22 cellular contexts compared by ENCODE assay signal in genomic region chr7:22269057-22269456, GRCh38.
DNase-seq lines count a peak whose midpoint lies in the region; ATAC-seq, FAIRE-seq and TF ChIP-seq lines count a peak whose summit lies in the region.
"Had no signal": no experiment of that assay in that cellular context is flagged by ENCODE, and none has a peak within 500 bp of the region (broad histone marks: within the 10 kb centered on the region; RNA-seq: fewer than 3 reads in every experiment).

No MANE protein-coding gene starts in this region.

- H3K79me2 ChIP-seq in H1 (ENCODE audit: control insufficient read depth in 1 of 2, insufficient read depth in 2 of 2, low read length in 2 of 2) = no peaks in the 10 kb centered on the region; a peak in 1 of 4 replicates

- no peak overlapping the region for H2BK15ac ChIP-seq in H1 (ENCODE audit: low read length)

- no peak overlapping the region for H3K27ac Mint-ChIP-seq in activated naive CD8-positive, alpha-beta T cell
- H3K27ac Mint-ChIP-seq in activated naive CD8-positive, alpha-beta T cell treated with anti-CD3 and anti-CD28 coated beads for 36 hours = no peak overlapping the region
- H3K27ac Mint-ChIP-seq: CD4-positive, alpha-beta T cell; nephron progenitor cell; stimulated activated effector memory CD8-positive, alpha-beta T cell treated with anti-CD3 and anti-CD28 coated beads, Interleukin-12 subunit alpha, Interleukin-12 subunit beta, amount 100 ng/mL, for 72 hours had no signal

- no peak overlapping the region for H3K14ac ChIP-seq in H1 (ENCODE audit: insufficient read length)

- H4K91ac ChIP-seq in H1 (replicated peaks; ENCODE audit: insufficient read length, low read length) = no peak overlapping the region

- no peak overlapping the region for H2BK5ac ChIP-seq in H1 (ENCODE audit: low read depth, low read length)

- H2AK5ac ChIP-seq in H1 (ENCODE audit: low read depth, low read length) = no peak overlapping the region

- H3K27me3 ChIP-seq in H1 (replicated peaks in 1 of 4; ENCODE audit: control insufficient read depth in 3 of 4, extremely low read depth in 1 of 4, insufficient read depth in 3 of 4, low read length in 3 of 4) = no peaks in the 10 kb centered on the region
- no peaks in the 10 kb centered on the region for H3K27me3 ChIP-seq in Peyer's patch
- H3K27me3 ChIP-seq: thyroid gland had no signal

- no peak overlapping the region; a peak in 1 of 7 replicates for H3K9ac ChIP-seq in H1 (replicated peaks in 1 of 4; ENCODE audit: extremely low read depth in 1 of 4, low read depth in 3 of 4, low read length in 3 of 4)

- H4K20me1 ChIP-seq in H1 (replicated peaks in 1 of 2; ENCODE audit: control insufficient read depth in 1 of 2, insufficient read depth in 2 of 2, low read length in 2 of 2) = no peaks in the 10 kb centered on the region

- POLR2A ChIA-PET in H1 (lab: Charles Lee; ENCODE audit: partially characterized antibody) = no interaction called here

- H3K18ac ChIP-seq in H1 (ENCODE audit: extremely low read depth, low read length) = no peak overlapping the region; the same call in 1 of the 2 replicates

- no peak for TF ChIP-seq EP300 in H1 (IDR thresholded peaks at IDR 0.05; ENCODE audit: borderline replicate concordance in 1 of 2, low read depth in 2 of 2, low read length in 2 of 2)

- no peak overlapping the region for H2BK20ac ChIP-seq in H1 (ENCODE audit: low read length)

- no peaks in the 10 kb centered on the region for H3K79me1 ChIP-seq in H1 (ENCODE audit: low read depth, low read length)

- no peak for TF ChIP-seq POLR2A in H1 (IDR thresholded peaks at IDR 0.05; ENCODE audit: control extremely low read depth in 1 of 2, low read depth in 2 of 2, low read length in 2 of 2)
- no peak for TF ChIP-seq POLR2A in Peyer's patch (IDR thresholded peaks at IDR 0.05)

- no peaks in the 10 kb centered on the region for H3K27me3 Mint-ChIP-seq in activated naive CD8-positive, alpha-beta T cell
- peaks cover 3% of the 10 kb centered on the region for H3K27me3 Mint-ChIP-seq in activated naive CD8-positive, alpha-beta T cell treated with anti-CD3 and anti-CD28 coated beads for 36 hours
- H3K27me3 Mint-ChIP-seq: CD4-positive, alpha-beta T cell; progenitor cell of endocrine pancreas had no signal

- H4K8ac ChIP-seq in H1 (ENCODE audit: extremely low read depth, insufficient read depth, low read length) = no peak overlapping the region

- H2BK120ac ChIP-seq in H1 (replicated peaks; ENCODE audit: low read depth, low read length) = no peak overlapping the region

- no peak for TF ChIP-seq CTCF in H1 (IDR thresholded peaks at IDR 0.05; ENCODE audit: control extremely low read depth in 1 of 3, insufficient read depth in 1 of 3, low read depth in 1 of 3, low read length in 3 of 3)
- no peak for TF ChIP-seq CTCF in Peyer's patch (IDR thresholded peaks at IDR 0.05)

- no peak overlapping the region for H2AFZ ChIP-seq in H1 (ENCODE audit: low read length)

- no peak overlapping the region for H3K23ac ChIP-seq in H1 (ENCODE audit: insufficient read length)

- peaks cover 0 to 11% (median 3%) of the 10 kb centered on the region in 4 experiments; a peak in 3 of 7 replicates for H3K4me1 ChIP-seq in H1 (replicated peaks in 1 of 4; ENCODE audit: control insufficient read depth in 3 of 4, insufficient read depth in 4 of 4, low read length in 3 of 4)
- peaks cover 0 to 6% (median 0%) of the 10 kb centered on the region in 4 donors for H3K4me1 ChIP-seq in Peyer's patch
- H3K4me1 ChIP-seq: thyroid gland had no signal

- H3K27ac ChIP-seq in H1 (ENCODE audit: low read depth, low read length) (no peak overlapping the region), Peyer's patch (no peak overlapping the region)
- H3K27ac ChIP-seq: RWPE1, thyroid gland had no signal

- no peak overlapping the region for H3K56ac ChIP-seq in H1 (replicated peaks; ENCODE audit: insufficient read length, low read depth, low read length)

- peak overlapping the region; percentile 41 for H3K4me3 Mint-ChIP-seq in activated naive CD8-positive, alpha-beta T cell
- H3K4me3 Mint-ChIP-seq in activated naive CD8-positive, alpha-beta T cell treated with anti-CD3 and anti-CD28 coated beads for 36 hours = no peak overlapping the region
- H3K4me3 Mint-ChIP-seq: CD4-positive, alpha-beta T cell; mesothelial cell of epicardium; nephron progenitor cell; stimulated activated effector memory CD8-positive, alpha-beta T cell treated with anti-CD3 and anti-CD28 coated beads, Interleukin-12 subunit alpha, Interleukin-12 subunit beta, amount 100 ng/mL, for 72 hours had no signal

- H3K9me3 Mint-ChIP-seq in activated naive CD8-positive, alpha-beta T cell (ENCODE audit: low read depth) = no peaks in the 10 kb centered on the region
- no peaks in the 10 kb centered on the region for H3K9me3 Mint-ChIP-seq in activated naive CD8-positive, alpha-beta T cell treated with anti-CD3 and anti-CD28 coated beads for 36 hours
- H3K9me3 Mint-ChIP-seq: CD4-positive, alpha-beta T cell; stimulated activated effector memory CD8-positive, alpha-beta T cell treated with anti-CD3 and anti-CD28 coated beads, Interleukin-12 subunit alpha, Interleukin-12 subunit beta, amount 100 ng/mL, for 72 hours had no signal

- H3K4me3 ChIP-seq in H1 (ENCODE audit: extremely low read depth in 1 of 4, insufficient read depth in 2 of 4, low read depth in 3 of 4, low read length in 4 of 4) (no peak overlapping the region), Peyer's patch (no peak overlapping the region)
- H3K4me3 ChIP-seq: thyroid gland had no signal

- H3K9me3 ChIP-seq in H1 (ENCODE audit: insufficient read depth in 2 of 2, low read depth in 1 of 2, low read length in 1 of 2) = no peaks in the 10 kb centered on the region
- no peaks in the 10 kb centered on the region for H3K9me3 ChIP-seq in Peyer's patch
- H3K9me3 ChIP-seq: thyroid gland had no signal

- FAIRE-seq in H1 (lab: Jason Lieb, UNC) = no peak
- FAIRE-seq: endothelial cell of umbilical vein, H54, HTR-8/SVneo had no signal

- CTCF ChIA-PET in H1 (lab: Charles Lee; ENCODE audit: partially characterized antibody) = interaction anchor here (2.3 kb wide), 1 partner anchor 159 kb away, joined by 9 read pairs; no protein-coding TSS in a partner anchor

- no peak for ATAC-seq in HG03520 (IDR thresholded peaks at IDR 0.05; ENCODE audit: unreplicated experiment)
- ATAC-seq: left lobe of liver; stimulated activated effector memory CD8-positive, alpha-beta T cell treated with anti-CD3 and anti-CD28 coated beads, Interleukin-12 subunit alpha, Interleukin-12 subunit beta, amount 100 ng/mL, for 72 hours had no signal

- peaks cover 7% of the 10 kb centered on the region for H3K4me1 Mint-ChIP-seq in activated naive CD8-positive, alpha-beta T cell (ENCODE audit: low read depth)
- peaks cover 7% of the 10 kb centered on the region for H3K4me1 Mint-ChIP-seq in activated naive CD8-positive, alpha-beta T cell treated with anti-CD3 and anti-CD28 coated beads for 36 hours
- H3K4me1 Mint-ChIP-seq: stimulated activated effector memory CD8-positive, alpha-beta T cell treated with anti-CD3 and anti-CD28 coated beads, Interleukin-12 subunit alpha, Interleukin-12 subunit beta, amount 100 ng/mL, for 72 hours had no signal

- no peak for DNase-seq in activated naive CD8-positive, alpha-beta T cell treated with anti-CD3 and anti-CD28 coated beads for 36 hours
- DNase-seq in NCI-H526 treated with DMSO at 0.1 percent for 48 hours (lab: John Stamatoyannopoulos, UW) (peak; percentile 16), H1 (ENCODE audit: low read depth in 1 of 2, low spot score in 2 of 2) (no peak), Peyer's patch (no peak)
- DNase-seq in activated effector memory CD4-positive, alpha-beta T cell treated with Interleukin-2 at 50 U/mL for 16 hours = no peak
- DNase-seq: activated CD4-positive, alpha-beta T cell treated with anti-CD3 and anti-CD28 coated beads for 48 hours; CD4-positive, alpha-beta T cell; Karpas-422; NCI-H1930; NCI-H446 treated with DMSO at 0.1 percent for 48 hours; nephron progenitor cell; thyroid gland had no signal

- no peaks in the 10 kb centered on the region for H3K23me2 ChIP-seq in H1 (ENCODE audit: low read depth, low read length)

- H3K4me2 ChIP-seq in H1 (ENCODE audit: insufficient read depth in 1 of 2, low read depth in 2 of 2, low read length in 2 of 2) = no peak overlapping the region

- no peak for TF ChIP-seq RAD21 in H1 (IDR thresholded peaks at IDR 0.05 in 1 of 2, conservative IDR thresholded peaks at IDR 0.05 in 1 of 2; ENCODE audit: low read depth in 2 of 2, low read length in 2 of 2)

- H4K5ac ChIP-seq in H1 (ENCODE audit: insufficient read length, low read depth, low read length) = no peak overlapping the region

- H3K4ac ChIP-seq in H1 (replicated peaks; ENCODE audit: insufficient read length, low read depth, low read length) = no peak overlapping the region

- no peak overlapping the region for H2BK12ac ChIP-seq in H1 (ENCODE audit: low read depth, low read length)

- H3K36me3 ChIP-seq in H1 (ENCODE audit: control insufficient read depth in 2 of 4, insufficient read depth in 4 of 4, low read length in 3 of 4) = no peaks in the 10 kb centered on the region
- no peaks in the 10 kb centered on the region for H3K36me3 ChIP-seq in Peyer's patch
- H3K36me3 ChIP-seq: thyroid gland had no signal

- H3K36me3 Mint-ChIP-seq in activated naive CD8-positive, alpha-beta T cell = no peaks in the 10 kb centered on the region
- no peaks in the 10 kb centered on the region for H3K36me3 Mint-ChIP-seq in activated naive CD8-positive, alpha-beta T cell treated with anti-CD3 and anti-CD28 coated beads for 36 hours
- H3K36me3 Mint-ChIP-seq: mesothelial cell of epicardium; stimulated activated effector memory CD8-positive, alpha-beta T cell treated with anti-CD3 and anti-CD28 coated beads, Interleukin-12 subunit alpha, Interleukin-12 subunit beta, amount 100 ng/mL, for 72 hours had no signal

- WGBS in H1 (ENCODE audit: extremely low coverage in 1 of 2, insufficient coverage in 1 of 2, insufficient read length in 1 of 2, insufficient replicate concordance in 2 of 2, low coverage in 1 of 2, low lambda C conversion rate in 2 of 2, missing lambda C conversion rate in 1 of 2), 2 experiments = 85% methylated on average over 4 of the region's 4 CpGs; no CpG with 5 or more reads in 1 of the 2 experiments

TF ChIP-seq in H1, 55 proteins besides CTCF, POLR2A, EP300 and RAD21:
- peak; percentile 57 for TF ChIP-seq MAFK (IDR thresholded peaks at IDR 0.05; ENCODE audit: low read depth, low read length)
- TF ChIP-seq SUZ12 (IDR thresholded peaks at IDR 0.05; ENCODE audit: low read length) = no peak
